13 cellular contexts compared by ENCODE assay signal in the genomic region with DNA sequence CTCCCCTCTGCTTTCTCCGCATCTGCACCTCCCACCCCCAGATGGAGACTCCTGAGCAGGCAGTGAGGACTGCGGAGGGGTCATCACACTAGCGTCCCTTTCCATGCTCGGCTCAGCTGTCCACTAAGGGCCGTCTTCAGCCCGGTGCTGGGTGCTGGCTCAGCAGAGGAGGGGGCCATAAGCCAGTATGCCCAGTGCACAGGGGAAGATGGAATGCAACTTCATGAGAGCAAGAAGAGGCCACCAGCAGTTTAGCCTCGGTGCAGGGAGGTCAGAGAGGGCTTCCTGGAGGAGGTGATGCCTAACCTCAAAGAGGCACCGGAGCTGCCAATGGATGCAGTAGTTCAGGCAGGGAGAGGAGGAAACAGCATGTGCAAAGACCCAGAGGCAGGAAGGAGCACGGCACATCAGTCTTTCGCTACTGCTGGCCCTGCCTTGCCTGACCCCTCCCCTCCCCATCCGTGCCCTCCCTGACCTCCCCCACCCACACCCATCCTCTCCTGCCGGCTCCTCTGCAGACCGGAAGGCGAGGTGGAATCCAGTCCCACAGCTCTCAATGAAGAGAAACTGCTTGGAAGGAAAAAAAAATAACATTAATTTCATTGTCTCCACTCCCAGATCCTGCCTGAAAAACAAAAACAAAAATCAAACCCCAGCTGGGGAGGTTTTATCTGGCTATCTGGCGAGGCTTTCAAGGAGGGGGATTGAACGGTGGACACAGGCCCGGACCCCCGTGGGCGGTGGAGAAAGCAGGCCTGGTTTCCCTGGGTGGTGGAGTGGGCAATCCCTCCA. TPM values are rescaled to one million over a fixed set of nuclear protein-coding genes. Genes with fewer than 3 reads are reported as not detected.
DNase-seq lines count a peak whose midpoint lies in the region; ATAC-seq and TF ChIP-seq lines count a peak whose summit lies in the region.
"Had no signal": no experiment of that assay in that cellular context is flagged by ENCODE, and none has a peak within 500 bp of the region (broad histone marks: within the 10 kb centered on the region; RNA-seq: fewer than 3 reads in every experiment).

No MANE protein-coding gene starts in this region.

- H3K4me1 ChIP-seq in heart right ventricle (peaks cover 41 to 100% (median 96%) of the 10 kb centered on the region in 9 donors), right cardiac atrium (ENCODE audit: control insufficient read depth, insufficient read depth, low read length) (peaks cover 27% of the 10 kb centered on the region), neural progenitor cell (peaks cover 12% of the 10 kb centered on the region), upper lobe of left lung (peaks cover 73 to 98% (median 89%) of the 10 kb centered on the region in 4 donors), testis (peaks cover 46% of the 10 kb centered on the region)

- H3K36me3 Mint-ChIP-seq in neural progenitor cell, result no peaks in the 10 kb centered on the region
- H3K36me3 Mint-ChIP-seq: WTC11 had no signal

- H3K4me3 Mint-ChIP-seq in neural progenitor cell, result no peak overlapping the region
- H3K4me3 Mint-ChIP-seq: stimulated activated naive CD8-positive, alpha-beta T cell treated with anti-CD3 and anti-CD28 coated beads, Interleukin-15, Interleukin-2, amounts not matched to agents 100 ng/mL and 50 ng/mL, for 24 hours; WTC11 had no signal

- H3K79me2 ChIP-seq in neural progenitor cell (ENCODE audit: low read depth), result no peaks in the 10 kb centered on the region

- DNase-seq in heart right ventricle, result peak in 1 of 2 donors; percentile 54
- DNase-seq in Right ventricle myocardium superior, result no peak
- DNase-seq in right cardiac atrium, result peak; percentile 63 to 81 (median 81)
- DNase-seq in neural progenitor cell (ENCODE audit: low spot score), result no peak
- DNase-seq in upper lobe of left lung, result no peak
- DNase-seq in testis, result no peak
- DNase-seq: activated CD8-positive, alpha-beta memory T cell treated with anti-CD3 and anti-CD28 coated beads, Interleukin-2, amount 50 U/mL, for 4 hours; NCI-H2171; retina had no signal

- no peak overlapping the region for H2AFZ ChIP-seq in neural progenitor cell (replicated peaks)

- TF ChIP-seq EP300 in upper lobe of left lung (IDR thresholded peaks at IDR 0.05), result no peak

- H3K9ac ChIP-seq in neural progenitor cell, result no peak overlapping the region

- H3K36me3 ChIP-seq in heart right ventricle, result no peaks in the 10 kb centered on the region
- H3K36me3 ChIP-seq in neural progenitor cell, result no peaks in the 10 kb centered on the region
- H3K36me3 ChIP-seq in upper lobe of left lung, result no peaks in the 10 kb centered on the region
- H3K36me3 ChIP-seq in testis (ENCODE audit: low read depth, missing control alignments), result no peaks in the 10 kb centered on the region

- no peaks in the 10 kb centered on the region for H3K9me3 ChIP-seq in heart right ventricle
- H3K9me3 ChIP-seq in right cardiac atrium (ENCODE audit: control insufficient read depth, low read length), result no peaks in the 10 kb centered on the region
- no peaks in the 10 kb centered on the region for H3K9me3 ChIP-seq in neural progenitor cell (ENCODE audit: low read depth)
- no peaks in the 10 kb centered on the region for H3K9me3 ChIP-seq in upper lobe of left lung
- H3K9me3 ChIP-seq in testis, result no peaks in the 10 kb centered on the region

- H3K4me1 Mint-ChIP-seq in neural progenitor cell, result peaks cover 37% of the 10 kb centered on the region

- H3K27me3 ChIP-seq in heart right ventricle (no peaks in the 10 kb centered on the region), right cardiac atrium (ENCODE audit: control insufficient read depth, insufficient read depth) (no peaks in the 10 kb centered on the region), neural progenitor cell (no peaks in the 10 kb centered on the region), upper lobe of left lung (no peaks in the 10 kb centered on the region), testis (no peaks in the 10 kb centered on the region)

- no peak overlapping the region for H3K4me2 ChIP-seq in neural progenitor cell

- H3F3A ChIP-seq in neural progenitor cell (ENCODE audit: low read depth), result peaks cover 9% of the 10 kb centered on the region

- 53 to 56% methylated on average over 19 of the region's 19 CpGs for WGBS in heart right ventricle, 2 donors
- 48% methylated on average over 19 of the region's 19 CpGs for WGBS in right cardiac atrium
- 66 to 72% methylated on average over 19 of the region's 19 CpGs for WGBS in upper lobe of left lung, 2 donors
- 58 to 63% methylated on average over 19 of the region's 19 CpGs for WGBS in testis, 2 donors

- peaks cover 17% of the 10 kb centered on the region for H3K27me3 Mint-ChIP-seq in neural progenitor cell (ENCODE audit: insufficient read depth, low read depth)
- H3K27me3 Mint-ChIP-seq: stimulated activated naive CD8-positive, alpha-beta T cell treated with anti-CD3 and anti-CD28 coated beads, Interleukin-15, Interleukin-2, amounts not matched to agents 100 ng/mL and 50 ng/mL, for 24 hours had no signal

- H3K27ac ChIP-seq in heart right ventricle, result peak overlapping the region; percentile 66 to 100 (median 99)
- peak overlapping the region; percentile 89 for H3K27ac ChIP-seq in right cardiac atrium (ENCODE audit: low read length)
- H3K27ac ChIP-seq in neural progenitor cell, result no peak overlapping the region
- H3K27ac ChIP-seq in upper lobe of left lung, result peak overlapping the region; percentile 93 to 99 (median 97)
- H3K27ac ChIP-seq in testis, result no peak overlapping the region

- ATAC-seq in heart right ventricle (peak in 2 of 8 donors; percentile 3 to 13), Right ventricle myocardium superior (ENCODE audit: poor library complexity) (no peak), right cardiac atrium (peak in 1 of 2 donors; percentile 19), upper lobe of left lung (ENCODE audit: low FRiP score in 2 of 2) (no peak), GM21619 (IDR thresholded peaks at IDR 0.05; ENCODE audit: unreplicated experiment) (no peak), GM21423 (IDR thresholded peaks at IDR 0.05; ENCODE audit: unreplicated experiment) (no peak)
- ATAC-seq: WTC11 had no signal

- H3K9me3 Mint-ChIP-seq in neural progenitor cell, result no peaks in the 10 kb centered on the region
- H3K9me3 Mint-ChIP-seq: stimulated activated naive CD8-positive, alpha-beta T cell treated with anti-CD3 and anti-CD28 coated beads, Interleukin-15, Interleukin-2, amounts not matched to agents 100 ng/mL and 50 ng/mL, for 24 hours; WTC11 had no signal

- H3K4me3 ChIP-seq in heart right ventricle, result no peak overlapping the region
- H3K4me3 ChIP-seq in right cardiac atrium (ENCODE audit: low read length), result no peak overlapping the region
- H3K4me3 ChIP-seq in neural progenitor cell, result no peak overlapping the region
- no peak overlapping the region for H3K4me3 ChIP-seq in upper lobe of left lung
- no peak overlapping the region for H3K4me3 ChIP-seq in testis

- H3K27ac Mint-ChIP-seq in neural progenitor cell, result peak overlapping the region; percentile 30
- H3K27ac Mint-ChIP-seq: stimulated activated naive CD8-positive, alpha-beta T cell treated with anti-CD3 and anti-CD28 coated beads, Interleukin-15, Interleukin-2, amounts not matched to agents 100 ng/mL and 50 ng/mL, for 24 hours; WTC11 had no signal

- intact Hi-C loops in heart right ventricle (cut with DNase I), result loop anchor here in 1 of 10 donors (10.0 kb wide), 1 partner anchor 237 kb away; no protein-coding TSS in a partner anchor
- intact Hi-C loops in Right ventricle myocardium superior (cut with DNase I), result no loop called here
- intact Hi-C loops in right cardiac atrium (cut with DNase I), result loop anchor here in 1 of 4 donors (10.0 kb wide), 1 partner anchor 127 kb away; no protein-coding TSS in a partner anchor
- intact Hi-C loops in testis (cut with DNase I; ENCODE audit: low total_unique reads), result no loop called here

- no peaks in the 10 kb centered on the region for H4K20me1 ChIP-seq in neural progenitor cell (ENCODE audit: low read depth)

- TF ChIP-seq POLR2A in upper lobe of left lung (IDR thresholded peaks at IDR 0.05) (no peak), testis (IDR thresholded peaks at IDR 0.05) (no peak)

- TF ChIP-seq CTCF in heart right ventricle (IDR thresholded peaks at IDR 0.05), result no peak
- TF ChIP-seq CTCF in neural progenitor cell (IDR thresholded peaks at IDR 0.05), result no peak
- no peak for TF ChIP-seq CTCF in upper lobe of left lung (IDR thresholded peaks at IDR 0.05)
- no peak for TF ChIP-seq CTCF in testis (IDR thresholded peaks at IDR 0.05)

RNA-seq across cellular contexts. Expression of a gene that starts 15.3 kb away (rescaled TPM):
- total RNA-seq in heart right ventricle (100 to 1,000 TPM in 1 of 10 donors, 10 to 100 TPM in 9; 40.9 to 106 (median 62.8) TPM), Right ventricle myocardium superior (53.1 TPM), right cardiac atrium (100 to 1,000 TPM in 1 of 4 donors, 10 to 100 TPM in 3; 75.4 to 102 (median 84.1) TPM), neural progenitor cell (ENCODE audit: low replicate concordance) (9.0 and 12.9 TPM in 2 replicates), upper lobe of left lung (100 to 1,000 TPM in 5 of 6 donors, 10 to 100 TPM in 1; 95.3 to 607 (median 227) TPM), testis (10 to 100 TPM; 50.2 to 87.8 TPM)
- polyA plus RNA-seq in heart right ventricle (100 to 1,000 TPM in 1 of 2 donors, 10 to 100 TPM in 1; 71.2 to 169 TPM), right cardiac atrium (89.4 TPM), testis (ENCODE audit: insufficient read depth, low read depth, low replicate concordance) (69.2 TPM)

Comparison
In these comparisons a context has a peak if more than half of its experiments do, and no peak if none do; other contexts are left out.
1. DNase-seq: peak in right cardiac atrium (3 of 3); none in Right ventricle myocardium superior (single experiment), neural progenitor cell (single experiment), upper lobe of left lung (0 of 2) and testis (single experiment).
2. H3K27ac ChIP-seq: peak in heart right ventricle (10 of 10), right cardiac atrium (single experiment) and upper lobe of left lung (4 of 4); none in neural progenitor cell (single experiment) and testis (0 of 2).